ENCODE assay signal across 8 cellular contexts in the genomic region with DNA sequence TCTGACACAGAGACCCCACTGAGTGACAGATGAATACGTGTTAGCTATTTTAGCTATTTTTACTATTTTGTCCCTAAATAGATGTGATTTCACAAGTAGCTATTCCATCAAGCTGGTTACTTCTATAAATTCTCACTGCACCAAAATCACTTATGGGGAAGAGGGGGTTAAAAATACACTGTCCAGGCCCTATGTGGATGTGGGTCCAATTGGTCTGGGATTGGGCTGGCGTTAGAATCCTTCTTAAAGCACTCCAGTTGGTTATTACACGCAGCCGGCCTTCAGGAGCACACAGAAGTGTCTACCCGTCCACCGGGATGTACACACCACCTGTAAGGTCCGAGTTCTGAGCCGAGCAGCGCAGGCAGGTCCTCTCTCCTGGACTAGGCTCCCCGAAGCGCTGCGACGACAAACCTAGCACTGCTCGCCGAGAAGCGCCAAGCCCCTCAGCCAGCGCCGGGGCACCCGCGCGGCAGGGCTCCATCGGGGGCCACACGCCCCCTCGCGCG.
DNase-seq lines count a peak whose midpoint lies in the region; ATAC-seq lines count a peak whose summit lies in the region.

No MANE protein-coding gene starts in this region.

- peak overlapping the region; percentile 87 to 94 (median 90) for H3K4me3 Mint-ChIP-seq in CD8-positive, alpha-beta memory T cell
- H3K4me3 Mint-ChIP-seq in activated naive CD8-positive, alpha-beta T cell treated with anti-CD3 and anti-CD28 coated beads, Interleukin-2, amount 10 ng/mL, durations not matched to agents 7 days and 5 days: peak overlapping the region; percentile 78

- DNase-seq in CD8-positive, alpha-beta memory T cell: no peak
- no peak for DNase-seq in activated naive CD8-positive, alpha-beta T cell treated with anti-CD3 and anti-CD28 coated beads, Interleukin-2, amount 10 ng/mL, durations not matched to agents 7 days and 5 days
- DNase-seq in stimulated activated CD8-positive, alpha-beta memory T cell treated with anti-CD3 and anti-CD28 coated beads, Interleukin-4, amount 100 ng/mL, for 48 hours: peak; percentile 45
- no peak for DNase-seq in hippocampal formation (lab: John Stamatoyannopoulos, UW)

- peak; percentile 0 for ATAC-seq in HG03095 (IDR thresholded peaks at IDR 0.05; ENCODE audit: unreplicated experiment)
- ATAC-seq in activated naive CD8-positive, alpha-beta T cell treated with anti-CD3 and anti-CD28 coated beads, Interleukin-2, amount 10 ng/mL, durations not matched to agents 7 days and 5 days (ENCODE audit: low read depth): peak; percentile 6
- ATAC-seq in GM18519 (IDR thresholded peaks at IDR 0.05; ENCODE audit: low FRiP score, unreplicated experiment): no peak
- ATAC-seq in HG02852 (IDR thresholded peaks at IDR 0.05; ENCODE audit: unreplicated experiment): no peak

- peaks cover 0 to 6% (median 2%) of the 10 kb centered on the region in 5 donors for H3K9me3 Mint-ChIP-seq in CD8-positive, alpha-beta memory T cell
- no peaks in the 10 kb centered on the region for H3K9me3 Mint-ChIP-seq in activated naive CD8-positive, alpha-beta T cell treated with anti-CD3 and anti-CD28 coated beads, Interleukin-2, amount 10 ng/mL, durations not matched to agents 7 days and 5 days

- peaks cover 0 to 18% of the 10 kb centered on the region in 2 donors for H3K27me3 Mint-ChIP-seq in CD8-positive, alpha-beta memory T cell
- no peaks in the 10 kb centered on the region for H3K27me3 Mint-ChIP-seq in activated naive CD8-positive, alpha-beta T cell treated with anti-CD3 and anti-CD28 coated beads, Interleukin-2, amount 10 ng/mL, durations not matched to agents 7 days and 5 days

- peak overlapping the region; percentile 87 to 94 (median 92) for H3K27ac Mint-ChIP-seq in CD8-positive, alpha-beta memory T cell
- peak overlapping the region; percentile 49 for H3K27ac Mint-ChIP-seq in activated naive CD8-positive, alpha-beta T cell treated with anti-CD3 and anti-CD28 coated beads, Interleukin-2, amount 10 ng/mL, durations not matched to agents 7 days and 5 days

- H3K4me3 ChIP-seq in CD8-positive, alpha-beta memory T cell (ENCODE audit: low read length): peak overlapping the region; percentile 52
- peak overlapping the region; percentile 74 for H3K4me3 ChIP-seq in iPS-20b (ENCODE audit: low read length)

- no peaks in the 10 kb centered on the region for H3K9me3 ChIP-seq in CD8-positive, alpha-beta memory T cell (ENCODE audit: low read length)
- H3K9me3 ChIP-seq in iPS-20b (ENCODE audit: insufficient read depth, low read depth, low read length): no peaks in the 10 kb centered on the region

- peak overlapping the region; percentile 60; the same call in 1 of the 2 replicates for H3K9ac ChIP-seq in iPS-20b (ENCODE audit: low read depth, low read length)

- peaks cover 0 to 69% (median 23%) of the 10 kb centered on the region in 3 donors for H3K36me3 Mint-ChIP-seq in CD8-positive, alpha-beta memory T cell
- H3K36me3 Mint-ChIP-seq in activated naive CD8-positive, alpha-beta T cell treated with anti-CD3 and anti-CD28 coated beads, Interleukin-2, amount 10 ng/mL, durations not matched to agents 7 days and 5 days: peaks cover 9% of the 10 kb centered on the region

- peaks cover 59 to 76% (median 71%) of the 10 kb centered on the region in 3 donors for H3K4me1 Mint-ChIP-seq in CD8-positive, alpha-beta memory T cell
- peaks cover 49% of the 10 kb centered on the region for H3K4me1 Mint-ChIP-seq in activated naive CD8-positive, alpha-beta T cell treated with anti-CD3 and anti-CD28 coated beads, Interleukin-2, amount 10 ng/mL, durations not matched to agents 7 days and 5 days

- H3K27ac ChIP-seq in CD8-positive, alpha-beta memory T cell (ENCODE audit: low read depth, low read length): peak overlapping the region; percentile 67
- no peak overlapping the region for H3K27ac ChIP-seq in iPS-20b (ENCODE audit: low read length)

- no peaks in the 10 kb centered on the region for H3K27me3 ChIP-seq in CD8-positive, alpha-beta memory T cell (ENCODE audit: insufficient read depth, low read length, poor library complexity, severe bottlenecking)
- H3K27me3 ChIP-seq in iPS-20b (ENCODE audit: insufficient read depth, low read length): peaks cover 39% of the 10 kb centered on the region

- POLR2A ChIA-PET in CD8-positive, alpha-beta memory T cell (lab: Charles Lee): interaction anchor here (0.6 to 4.6 kb wide), 11 partner anchors 9 to 312 kb away, joined by 3 to 31 read pairs (median 4); partner anchors contain the start of gene MKLN1
- POLR2A ChIA-PET in activated naive CD8-positive, alpha-beta T cell treated with anti-CD3 and anti-CD28 coated beads, Interleukin-2, amount 10 ng/mL, durations not matched to agents 7 days and 5 days (lab: Charles Lee): interaction anchor here (1.2 to 2.8 kb wide), 7 partner anchors 36 to 132 kb away, joined by 3 to 24 read pairs (median 6); no protein-coding TSS in a partner anchor

- CTCF ChIA-PET in CD8-positive, alpha-beta memory T cell (lab: Charles Lee): interaction anchor here (0.7 to 3.1 kb wide), 7 partner anchors 9 to 222 kb away, joined by 3 to 7 read pairs (median 3); partner anchors contain the start of gene MKLN1

- H3K4me1 ChIP-seq in CD8-positive, alpha-beta memory T cell (ENCODE audit: insufficient read depth, low read length): peaks cover 65% of the 10 kb centered on the region
- H3K4me1 ChIP-seq in iPS-20b (ENCODE audit: insufficient read depth, low read length): peaks cover 14% of the 10 kb centered on the region

- H3K36me3 ChIP-seq in CD8-positive, alpha-beta memory T cell (ENCODE audit: insufficient read depth, low read length): no peaks in the 10 kb centered on the region
- peaks cover 3% of the 10 kb centered on the region; the same call in 1 of the 2 replicates for H3K36me3 ChIP-seq in iPS-20b (ENCODE audit: insufficient read depth, low read depth, low read length)

Comparison
In these comparisons a context has a peak if more than half of its experiments do, and no peak if none do; other contexts are left out.
1. ATAC-seq: peak in HG03095 (single experiment) and activated naive CD8-positive, alpha-beta T cell treated with anti-CD3 and anti-CD28 coated beads, Interleukin-2, amount 10 ng/mL, durations not matched to agents 7 days and 5 days (single experiment); none in GM18519 (single experiment) and HG02852 (single experiment).